Comparison of ENCODE assay signal across 8 cellular contexts in the genomic region with DNA sequence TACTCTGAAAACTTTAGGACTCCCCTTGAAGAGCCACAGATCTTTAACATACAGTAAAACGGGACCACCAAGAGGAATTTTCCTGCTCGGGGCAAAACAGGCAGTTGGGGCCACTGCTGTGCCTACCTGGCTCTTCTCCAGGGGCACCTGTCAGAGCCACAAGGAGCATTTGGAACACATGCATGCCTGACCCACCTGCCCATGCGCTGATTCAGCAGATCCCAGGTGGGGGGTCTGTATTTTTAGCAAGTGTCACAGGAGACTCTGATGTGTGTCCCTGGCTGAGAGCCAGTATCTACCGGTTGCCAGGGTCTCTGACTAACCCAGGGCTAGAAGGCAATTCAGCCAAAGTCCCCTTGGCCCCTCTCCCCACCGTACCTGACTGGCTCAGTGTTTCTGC. TPM values are rescaled to one million over a fixed set of nuclear protein-coding genes. Genes with fewer than 3 reads are reported as not detected.
A peak's percentile ranks its signal among the peaks of the same experiment; 100 is the strongest.
DNase-seq lines count a peak whose midpoint lies in the region; ATAC-seq and TF ChIP-seq lines count a peak whose summit lies in the region.

No MANE protein-coding gene starts in this region.

- no peak for TF ChIP-seq CTCF in osteocyte (IDR thresholded peaks at IDR 0.05)

- peak overlapping the region; percentile 83 for H3K27ac ChIP-seq in CD4-positive, CD25-positive, alpha-beta regulatory T cell (ENCODE audit: insufficient read depth, low read length, poor library complexity, severe bottlenecking)

- H3K27me3 ChIP-seq in CD4-positive, CD25-positive, alpha-beta regulatory T cell (ENCODE audit: control insufficient read depth, insufficient read depth, low read length): no peaks in the 10 kb centered on the region

- no peaks in the 10 kb centered on the region for H3K9me3 ChIP-seq in CD4-positive, CD25-positive, alpha-beta regulatory T cell (ENCODE audit: control insufficient read depth in 2 of 2, low read length in 2 of 2)

- H3K9me3 Mint-ChIP-seq in CD4-positive, CD25-positive, alpha-beta regulatory T cell: no peaks in the 10 kb centered on the region
- no peaks in the 10 kb centered on the region for H3K9me3 Mint-ChIP-seq in osteocyte (ENCODE audit: unreplicated experiment)

- no peak for DNase-seq in CD4-positive, CD25-positive, alpha-beta regulatory T cell
- peak; percentile 56 for DNase-seq in NCI-H128 (lab: John Stamatoyannopoulos, UW; ENCODE audit: unreplicated experiment)
- peak; percentile 76 to 78 for DNase-seq in cerebellar nuclear complex (lab: John Stamatoyannopoulos, UW)
- DNase-seq in osteocyte (ENCODE audit: extremely low spot score, unreplicated experiment): no peak
- no peak for DNase-seq in EL
- DNase-seq in NCI-H1436 (lab: John Stamatoyannopoulos, UW): no peak
- no peak for DNase-seq in stimulated activated CD4-positive, alpha-beta T cell treated with anti-CD3 and anti-CD28 coated beads, Interleukin-4, amount 100 ng/mL, for 1 hour

- no peaks in the 10 kb centered on the region for H3K27me3 Mint-ChIP-seq in CD4-positive, CD25-positive, alpha-beta regulatory T cell
- H3K27me3 Mint-ChIP-seq in osteocyte (ENCODE audit: unreplicated experiment): no peaks in the 10 kb centered on the region

- H3K4me3 ChIP-seq in CD4-positive, CD25-positive, alpha-beta regulatory T cell (ENCODE audit: low read depth, low read length): peak overlapping the region; percentile 24

- H3K4me1 Mint-ChIP-seq in CD4-positive, CD25-positive, alpha-beta regulatory T cell: peaks cover 29 to 94% (median 83%) of the 10 kb centered on the region in 4 donors
- H3K4me1 Mint-ChIP-seq in osteocyte (ENCODE audit: unreplicated experiment): peaks cover 94% of the 10 kb centered on the region

- peaks cover 100% of the 10 kb centered on the region for H3K4me1 ChIP-seq in CD4-positive, CD25-positive, alpha-beta regulatory T cell (ENCODE audit: control insufficient read depth, insufficient read depth, low read length, poor library complexity, severe bottlenecking)

- peak overlapping the region; percentile 48 to 92 (median 90) for H3K27ac Mint-ChIP-seq in CD4-positive, CD25-positive, alpha-beta regulatory T cell
- peak overlapping the region; percentile 57 for H3K27ac Mint-ChIP-seq in osteocyte (ENCODE audit: unreplicated experiment)

- peak overlapping the region; percentile 47 to 83 (median 70) for H3K4me3 Mint-ChIP-seq in CD4-positive, CD25-positive, alpha-beta regulatory T cell
- H3K4me3 Mint-ChIP-seq in osteocyte (ENCODE audit: unreplicated experiment): peak overlapping the region; percentile 14

- H3K36me3 Mint-ChIP-seq in CD4-positive, CD25-positive, alpha-beta regulatory T cell: peaks cover 9% of the 10 kb centered on the region
- peaks cover 2% of the 10 kb centered on the region for H3K36me3 Mint-ChIP-seq in osteocyte (ENCODE audit: unreplicated experiment)

- ATAC-seq in CD4-positive, CD25-positive, alpha-beta regulatory T cell (ENCODE audit: low read depth in 2 of 2): no peak
- ATAC-seq in HG03571 (IDR thresholded peaks at IDR 0.05; ENCODE audit: unreplicated experiment): no peak

- no peaks in the 10 kb centered on the region for H3K36me3 ChIP-seq in CD4-positive, CD25-positive, alpha-beta regulatory T cell (ENCODE audit: control insufficient read depth, insufficient read depth, low read length)

RNA-seq across cellular contexts. Expression of a gene that starts 6.5 kb away (rescaled TPM):
- total RNA-seq in CD4-positive, CD25-positive, alpha-beta regulatory T cell: 121 TPM
- 10 to 100 TPM; 45.7 to 54.4 (median 52.5) TPM for polyA plus RNA-seq in CD4-positive, CD25-positive, alpha-beta regulatory T cell
- 171 and 179 TPM in 2 replicates for total RNA-seq in osteocyte

RNA-seq across cellular contexts. Expression of a gene that starts 21.5 kb away (rescaled TPM):
- 2.0 TPM for total RNA-seq in CD4-positive, CD25-positive, alpha-beta regulatory T cell
- polyA plus RNA-seq in CD4-positive, CD25-positive, alpha-beta regulatory T cell: under 1 TPM; 0.15 to 0.25 (median 0.19) TPM
- 4.7 and 6.0 TPM in 2 replicates for total RNA-seq in osteocyte

RNA-seq across cellular contexts. Expression of a gene that starts 57.4 kb away (rescaled TPM):
- 22.8 TPM for total RNA-seq in CD4-positive, CD25-positive, alpha-beta regulatory T cell
- polyA plus RNA-seq in CD4-positive, CD25-positive, alpha-beta regulatory T cell: 10 to 100 TPM; 33.4 to 50.4 (median 40.6) TPM
- 23.6 and 28.5 TPM in 2 replicates for total RNA-seq in osteocyte

Comparison
In these comparisons a context has a peak if more than half of its experiments do, and no peak if none do; other contexts are left out.
1. DNase-seq: peak in NCI-H128 (single experiment) and cerebellar nuclear complex (2 of 2); none in CD4-positive, CD25-positive, alpha-beta regulatory T cell (0 of 3), osteocyte (single experiment), EL (single experiment), NCI-H1436 (single experiment) and stimulated activated CD4-positive, alpha-beta T cell treated with anti-CD3 and anti-CD28 coated beads, Interleukin-4, amount 100 ng/mL, for 1 hour (single experiment).